ENCODE assay signal across 14 cellular contexts in genomic region chr10:95759233-95759826, GRCh38. TPM values are rescaled to one million over a fixed set of nuclear protein-coding genes. Genes with fewer than 3 reads are reported as not detected.
A peak's percentile ranks its signal among the peaks of the same experiment; 100 is the strongest.
DNase-seq lines count a peak whose midpoint lies in the region; ATAC-seq and TF ChIP-seq lines count a peak whose summit lies in the region.
"Had no signal": no experiment of that assay in that cellular context is flagged by ENCODE, and none has a peak within 500 bp of the region (broad histone marks: within the 10 kb centered on the region; RNA-seq: fewer than 3 reads in every experiment).

No MANE protein-coding gene starts in this region.

- H3K4me1 ChIP-seq in heart right ventricle (peaks cover 0 to 69% (median 24%) of the 10 kb centered on the region in 9 donors), adipocyte (ENCODE audit: control insufficient read depth, insufficient read depth, low read length) (no peaks in the 10 kb centered on the region), upper lobe of right lung (peaks cover 14% of the 10 kb centered on the region)
- H3K4me1 ChIP-seq: SJCRH30 had no signal

- DNase-seq in heart right ventricle, result no peak
- DNase-seq in left cardiac atrium, result no peak
- peak; percentile 24 for DNase-seq in adipocyte (ENCODE audit: low read depth)
- peak; percentile 16 to 96 for DNase-seq in lung microvascular endothelial cell (ENCODE audit: low read depth in 2 of 2)
- DNase-seq in upper lobe of right lung, result no peak
- no peak for DNase-seq in central memory CD4-positive, alpha-beta T cell
- no peak for DNase-seq in KBM-7
- no peak for DNase-seq in RPMI8226
- DNase-seq: activated CD8-positive, alpha-beta memory T cell treated with anti-CD3 and anti-CD28 coated beads, Interleukin-2, amount 50 U/mL, for 48 hours; GM23248; NCI-H2029 treated with DMSO at 0.1 percent for 48 hours; occipital lobe had no signal

- WGBS in heart right ventricle, 2 donors, result 64 to 75% methylated on average over 3 of the region's 3 CpGs

- H3K36me3 ChIP-seq in heart right ventricle (no peaks in the 10 kb centered on the region), adipocyte (ENCODE audit: control insufficient read depth, insufficient read depth, low read length, severe bottlenecking) (no peaks in the 10 kb centered on the region), upper lobe of right lung (no peaks in the 10 kb centered on the region)
- H3K36me3 ChIP-seq: SJCRH30 had no signal

- H3K27me3 ChIP-seq in heart right ventricle, result peaks cover 0 to 2% (median 0%) of the 10 kb centered on the region in 7 donors
- no peaks in the 10 kb centered on the region for H3K27me3 ChIP-seq in adipocyte (replicated peaks; ENCODE audit: control insufficient read depth, insufficient read depth, low read length)
- H3K27me3 ChIP-seq in upper lobe of right lung, result no peaks in the 10 kb centered on the region
- H3K27me3 ChIP-seq: SJCRH30 had no signal

- intact Hi-C loops in heart right ventricle (cut with DNase I) (loop anchor here in 1 of 10 donors (5.0 kb wide), 1 partner anchor 33 kb away; no protein-coding TSS in a partner anchor), left cardiac atrium (cut with DNase I) (no loop called here), upper lobe of right lung (cut with DNase I) (no loop called here)

- ATAC-seq in heart right ventricle (no peak), left cardiac atrium (no peak), upper lobe of right lung (no peak)

- H3K27ac ChIP-seq in heart right ventricle (peak overlapping the region in 6 of 10 donors; percentile 11 to 93 (median 80)), upper lobe of right lung (peak overlapping the region; percentile 84)
- H3K27ac ChIP-seq: GM23248, hepatocyte, SJCRH30 had no signal

- H3K4me3 ChIP-seq in heart right ventricle, result no peak overlapping the region
- no peak overlapping the region for H3K4me3 ChIP-seq in adipocyte (ENCODE audit: low read length)
- peak overlapping the region; percentile 3 for H3K4me3 ChIP-seq in upper lobe of right lung
- H3K4me3 ChIP-seq: GM23248, hepatocyte, SJCRH30 had no signal

- in situ Hi-C loops in KBM-7 (cut with MboI; ENCODE audit: low pct_unique_long_range_greater_than_20kb, low sequenced_read_pairs), result no loop called here

- H3K9ac ChIP-seq in adipocyte (ENCODE audit: low read length), result no peak overlapping the region
- H3K9ac ChIP-seq: GM23248 had no signal

- TF ChIP-seq CTCF in heart right ventricle (IDR thresholded peaks at IDR 0.05) (no peak), upper lobe of right lung (IDR thresholded peaks at IDR 0.05) (no peak)

- H3K9me3 ChIP-seq in heart right ventricle, result peaks cover 0 to 6% (median 0%) of the 10 kb centered on the region in 11 donors
- H3K9me3 ChIP-seq in adipocyte (ENCODE audit: control insufficient read depth, low read length), result peaks cover 5% of the 10 kb centered on the region
- H3K9me3 ChIP-seq in upper lobe of right lung, result no peaks in the 10 kb centered on the region
- H3K9me3 ChIP-seq: SJCRH30 had no signal

RNA-seq across cellular contexts. Expression of gene ENTPD1, which starts 3.4 kb away (rescaled TPM):
- total RNA-seq in heart right ventricle (10 to 100 TPM in 3 of 10 donors, 1 to 10 TPM in 7; 5.1 to 13.0 (median 9.3) TPM), left cardiac atrium (10 to 100 TPM; 11.8 to 18.5 TPM), lung microvascular endothelial cell (2.6 and 10.2 TPM in 2 replicates), upper lobe of right lung (64.6 TPM)
- polyA plus RNA-seq in heart right ventricle, result 1 to 10 TPM; 4.2 to 4.9 TPM
- total RNA-seq: GM23248 had no signal

Comparison
In these comparisons a context has a peak if more than half of its experiments do, and no peak if none do; other contexts are left out.
1. DNase-seq: peak in adipocyte (single experiment) and lung microvascular endothelial cell (2 of 2); none in heart right ventricle (0 of 2), left cardiac atrium (single experiment), upper lobe of right lung (single experiment), central memory CD4-positive, alpha-beta T cell (single experiment), KBM-7 (single experiment) and RPMI8226 (single experiment).